8 cellular contexts compared by ENCODE assay signal in the genomic region with DNA sequence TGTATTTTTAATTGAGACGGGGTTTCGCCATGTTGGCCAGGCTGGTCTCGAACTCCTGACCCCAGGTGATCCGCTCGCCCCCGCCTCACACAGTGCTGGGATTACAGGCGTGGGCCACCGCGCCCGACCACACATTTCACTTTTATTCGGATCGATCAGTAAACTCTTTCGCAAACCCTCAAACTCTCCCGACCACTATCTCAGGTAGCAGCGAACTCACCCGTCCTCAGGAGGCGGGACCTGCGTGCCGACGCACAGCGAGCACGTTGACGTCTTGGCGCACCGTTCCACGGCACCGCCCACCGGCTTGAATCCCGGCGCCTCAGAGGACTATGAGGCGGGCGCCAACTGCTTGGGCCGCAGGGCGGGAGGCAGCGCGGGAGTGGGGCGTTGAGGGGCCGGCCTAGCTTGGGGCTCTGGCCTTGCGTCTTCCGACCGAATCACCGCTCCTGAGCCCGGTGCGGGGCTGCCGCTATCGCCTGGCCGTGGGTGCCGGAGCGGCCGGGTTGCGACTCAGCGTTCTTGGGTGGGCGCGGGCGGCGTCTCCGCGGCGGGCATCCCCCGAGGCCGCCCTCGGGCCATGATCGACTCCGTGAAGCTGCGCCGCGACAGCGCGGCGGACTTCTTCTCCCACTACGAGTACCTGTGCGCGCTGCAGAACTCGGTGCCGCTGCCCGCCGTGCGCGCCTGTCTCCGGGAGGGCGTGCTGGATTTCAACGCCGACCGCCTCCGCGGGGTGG. TPM values are rescaled to one million over a fixed set of nuclear protein-coding genes. Genes with fewer than 3 reads are reported as not detected.
DNase-seq lines count a peak whose midpoint lies in the region; ATAC-seq and TF ChIP-seq lines count a peak whose summit lies in the region.

A gene with protein sequence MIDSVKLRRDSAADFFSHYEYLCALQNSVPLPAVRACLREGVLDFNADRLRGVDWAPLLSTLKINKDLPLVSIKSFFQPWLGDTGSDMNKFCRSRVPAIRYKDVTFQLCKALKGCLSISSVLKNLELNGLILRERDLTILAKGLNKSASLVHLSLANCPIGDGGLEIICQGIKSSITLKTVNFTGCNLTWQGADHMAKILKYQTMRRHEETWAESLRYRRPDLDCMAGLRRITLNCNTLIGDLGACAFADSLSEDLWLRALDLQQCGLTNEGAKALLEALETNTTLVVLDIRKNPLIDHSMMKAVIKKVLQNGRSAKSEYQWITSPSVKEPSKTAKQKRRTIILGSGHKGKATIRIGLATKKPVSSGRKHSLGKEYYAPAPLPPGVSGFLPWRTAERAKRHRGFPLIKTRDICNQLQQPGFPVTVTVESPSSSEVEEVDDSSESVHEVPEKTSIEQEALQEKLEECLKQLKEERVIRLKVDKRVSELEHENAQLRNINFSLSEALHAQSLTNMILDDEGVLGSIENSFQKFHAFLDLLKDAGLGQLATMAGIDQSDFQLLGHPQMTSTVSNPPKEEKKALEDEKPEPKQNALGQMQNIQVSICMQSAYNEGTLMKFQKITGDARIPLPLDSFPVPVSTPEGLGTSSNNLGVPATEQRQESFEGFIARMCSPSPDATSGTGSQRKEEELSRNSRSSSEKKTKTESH (plus strand): TSS at position 305 of the 740 bp plus-strand sequence. CDS start 276 bp downstream, at position 581.

- H3K36me3 ChIP-seq in cardiac muscle cell (peaks cover 8% of the 10 kb centered on the region), parathyroid adenoma (ENCODE audit: control insufficient read depth, insufficient read depth, low read length) (no peaks in the 10 kb centered on the region), tibial nerve (peaks cover 0 to 9% (median 0%) of the 10 kb centered on the region in 3 donors)

- H3K9me3 Mint-ChIP-seq in activated naive CD8-positive, alpha-beta T cell treated with anti-CD3 and anti-CD28 coated beads, Interleukin-2, amount 50 U/mL, for 24 hours, result no peaks in the 10 kb centered on the region

- DNase-seq in NCI-H1105 treated with DMSO at 0.1 percent for 48 hours (lab: John Stamatoyannopoulos, UW) (peak; percentile 89), T follicular helper cell (ENCODE audit: low read depth) (peak; percentile 78), cardiac muscle cell (ENCODE audit: low read depth in 1 of 2, low spot score in 1 of 2) (peak; percentile 96 to 97), tibial nerve (ENCODE audit: low spot score in 2 of 2) (peak; percentile 62 to 82)
- DNase-seq in activated naive CD8-positive, alpha-beta T cell treated with anti-CD3 and anti-CD28 coated beads, Interleukin-2, amount 50 U/mL, for 24 hours, result peak; percentile 90

- H3K4me1 ChIP-seq in cardiac muscle cell (ENCODE audit: low read depth) (no peaks in the 10 kb centered on the region), parathyroid adenoma (peaks cover 3% of the 10 kb centered on the region), tibial nerve (peaks cover 0 to 22% (median 4%) of the 10 kb centered on the region in 4 donors)

- peak within 1 kb of the TSS; percentile 81 for H3K4me3 ChIP-seq in GM12875 (ENCODE audit: low read depth, low read length)
- H3K4me3 ChIP-seq in cardiac muscle cell, result peak within 1 kb of the TSS; percentile 84
- H3K4me3 ChIP-seq in parathyroid adenoma (ENCODE audit: low read depth, low read length), result peak within 1 kb of the TSS; percentile 70
- H3K4me3 ChIP-seq in tibial nerve, result peak within 1 kb of the TSS; percentile 76 to 84 (median 82)

- WGBS in tibial nerve, 2 donors, result 1% methylated on average over 25 to 57 of the region's 86 CpGs

- no peaks in the 10 kb centered on the region for H3K79me2 ChIP-seq in parathyroid adenoma

- H3K27ac ChIP-seq in cardiac muscle cell, result peak within 1 kb of the TSS; percentile 85
- H3K27ac ChIP-seq in parathyroid adenoma, result peak within 1 kb of the TSS; percentile 65
- peak within 1 kb of the TSS; percentile 55 to 86 (median 78) for H3K27ac ChIP-seq in tibial nerve

- H2AFZ ChIP-seq in parathyroid adenoma, result peak within 1 kb of the TSS; percentile 93

- peaks cover 32% of the 10 kb centered on the region for H3K4me1 Mint-ChIP-seq in activated naive CD8-positive, alpha-beta T cell treated with anti-CD3 and anti-CD28 coated beads, Interleukin-2, amount 50 U/mL, for 24 hours

- H3K4me3 Mint-ChIP-seq in activated naive CD8-positive, alpha-beta T cell treated with anti-CD3 and anti-CD28 coated beads, Interleukin-2, amount 50 U/mL, for 24 hours, result peak within 1 kb of the TSS; percentile 95

- peak in 1 of 2 donors; percentile 84 for TF ChIP-seq EP300 in tibial nerve (IDR thresholded peaks at IDR 0.05)

- TF ChIP-seq CTCF in GM12875 (IDR thresholded peaks at IDR 0.05; ENCODE audit: borderline replicate concordance, insufficient read depth, low read depth, low read length), result no peak
- TF ChIP-seq CTCF in cardiac muscle cell (IDR thresholded peaks at IDR 0.05; ENCODE audit: low read depth, low read length), result no peak
- no peak for TF ChIP-seq CTCF in parathyroid adenoma (IDR thresholded peaks at IDR 0.05)
- no peak for TF ChIP-seq CTCF in tibial nerve (IDR thresholded peaks at IDR 0.05)

- H3K27ac Mint-ChIP-seq in activated naive CD8-positive, alpha-beta T cell treated with anti-CD3 and anti-CD28 coated beads, Interleukin-2, amount 50 U/mL, for 24 hours, result peak within 1 kb of the TSS; percentile 94

- H3K27me3 Mint-ChIP-seq in activated naive CD8-positive, alpha-beta T cell treated with anti-CD3 and anti-CD28 coated beads, Interleukin-2, amount 50 U/mL, for 24 hours, result peaks cover 2% of the 10 kb centered on the region

- H3K27me3 ChIP-seq in cardiac muscle cell (no peaks in the 10 kb centered on the region), parathyroid adenoma (ENCODE audit: control insufficient read depth, insufficient read depth, low read length) (no peaks in the 10 kb centered on the region), tibial nerve (no peaks in the 10 kb centered on the region)

- peaks cover 16% of the 10 kb centered on the region for H3K36me3 Mint-ChIP-seq in activated naive CD8-positive, alpha-beta T cell treated with anti-CD3 and anti-CD28 coated beads, Interleukin-2, amount 50 U/mL, for 24 hours (ENCODE audit: low read depth)

- H3K4me2 ChIP-seq in parathyroid adenoma (ENCODE audit: low read length), result peak within 1 kb of the TSS; percentile 61

- H3K9me3 ChIP-seq in cardiac muscle cell (ENCODE audit: low read depth) (no peaks in the 10 kb centered on the region), parathyroid adenoma (ENCODE audit: control insufficient read depth, low read length) (no peaks in the 10 kb centered on the region), tibial nerve (no peaks in the 10 kb centered on the region)

- peak within 1 kb of the TSS; percentile 46 for H3K9ac ChIP-seq in parathyroid adenoma

- peak in 1 of 2 donors; percentile 72 for TF ChIP-seq POLR2A in tibial nerve (IDR thresholded peaks at IDR 0.05)

- ATAC-seq in HG02678 (IDR thresholded peaks at IDR 0.05; ENCODE audit: unreplicated experiment), result peak; percentile 99
- peak; percentile 97 for ATAC-seq in activated naive CD8-positive, alpha-beta T cell treated with anti-CD3 and anti-CD28 coated beads, Interleukin-2, amount 50 U/mL, for 24 hours

RNA-seq across cellular contexts. Expression of the gene that starts here (rescaled TPM):
- 23.9 and 31.9 TPM in 2 replicates for total RNA-seq in cardiac muscle cell
- 14.7 and 20.9 TPM in 2 replicates for polyA plus RNA-seq in cardiac muscle cell
- 10 to 100 TPM in 2 of 4 donors, 1 to 10 TPM in 2; 8.8 to 21.3 (median 13.3) TPM for total RNA-seq in tibial nerve

Comparison
In these comparisons a context has a peak if more than half of its experiments do, and no peak if none do; other contexts are left out.
1. Peak in every context shown above with its lines: DNase-seq, ATAC-seq, H3K4me3 ChIP-seq and H3K27ac ChIP-seq.